In the genomic region with DNA sequence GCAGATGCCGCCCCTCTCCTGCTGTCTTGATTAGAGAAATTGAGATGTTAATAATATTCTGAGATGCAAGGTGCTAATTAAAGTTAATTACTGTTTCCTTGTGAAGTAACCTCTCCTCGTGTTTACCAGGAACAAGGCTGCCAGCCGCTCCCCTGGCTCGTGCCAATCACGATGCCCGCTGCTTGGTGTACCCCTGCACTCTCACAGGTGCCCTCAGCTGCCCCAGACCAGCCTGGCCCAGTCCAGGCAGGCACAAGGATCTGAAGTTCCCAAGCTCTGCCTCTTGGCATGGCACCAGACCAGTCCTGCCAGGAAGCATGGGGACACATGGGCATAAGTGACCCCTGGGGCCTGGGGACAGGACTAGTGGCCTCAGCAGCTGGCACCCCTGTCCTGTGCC, we compare ENCODE assay signal across 16 cellular contexts. TPM values are rescaled to one million over a fixed set of nuclear protein-coding genes. Genes with fewer than 3 reads are reported as not detected.
DNase-seq lines count a peak whose midpoint lies in the region; ATAC-seq, FAIRE-seq and TF ChIP-seq lines count a peak whose summit lies in the region.
"Had no signal": no experiment of that assay in that cellular context is flagged by ENCODE, and none has a peak within 500 bp of the region (broad histone marks: within the 10 kb centered on the region; RNA-seq: fewer than 3 reads in every experiment).

No MANE protein-coding gene starts in this region.

- peak overlapping the region; percentile 6 for H2BK12ac ChIP-seq in H9 (ENCODE audit: insufficient read length, low read depth, low read length)

- no peak overlapping the region for H2BK120ac ChIP-seq in H9 (ENCODE audit: low read depth, low read length, poor library complexity, severe bottlenecking)

- TF ChIP-seq CTCF in H9 (conservative IDR thresholded peaks at IDR 0.05) (no peak), RWPE1 (conservative IDR thresholded peaks at IDR 0.05; ENCODE audit: low read depth) (no peak)

- peak overlapping the region; percentile 8 for H4K91ac ChIP-seq in H9 (ENCODE audit: insufficient read length, low read depth, low read length)

- no peak overlapping the region for H3T11ph ChIP-seq in H9 (ENCODE audit: low read length)

- POLR2A ChIA-PET in RWPE1 (lab: Yijun Ruan, JAX; ENCODE audit: low non-redundant PET), result no interaction called here

- H3K9me3 ChIP-seq in H9 (ENCODE audit: control insufficient read depth, low read depth, low read length) (no peaks in the 10 kb centered on the region), small intestine (ENCODE audit: control insufficient read depth, low read depth) (no peaks in the 10 kb centered on the region)

- DNase-seq in H9 (no peak), RWPE1 (ENCODE audit: low spot score) (no peak), left colon (peak; percentile 67 to 89), small intestine (no peak), GF-D8 (lab: John Stamatoyannopoulos, UW) (no peak), erythroblast (lab: John Stamatoyannopoulos, UW) (no peak), HUDEP-2 (lab: John Stamatoyannopoulos, UW; ENCODE audit: unreplicated experiment in 76 of 76) (no peak)
- no peak for DNase-seq in stimulated activated naive CD8-positive, alpha-beta T cell treated with anti-CD3 and anti-CD28 coated beads, Interleukin-15, Interleukin-2, amounts not matched to agents 100 U/mL and 50 U/mL, for 24 hours
- DNase-seq: activated B cell treated with CpG ODN at 0.5 μM for 24 hours; central memory CD4-positive, alpha-beta T cell; GM23248; KBM-7; retina; stimulated activated CD4-positive, alpha-beta T cell treated with anti-CD3 and anti-CD28 coated beads, Interleukin-4, amount 100 ng/mL, for 1 hour had no signal

- CTCF ChIA-PET in RWPE1 (lab: Yijun Ruan, JAX), result interaction anchor here (1.1 to 1.9 kb wide), 2 partner anchors 140 to 150 kb away, joined by 3 to 4 read pairs; no protein-coding TSS in a partner anchor

- no peak overlapping the region for H3K9ac ChIP-seq in H9 (ENCODE audit: extremely low read depth, insufficient read length, low read length)
- H3K9ac ChIP-seq: GM23248 had no signal

- no peak overlapping the region for H2BK5ac ChIP-seq in H9 (ENCODE audit: insufficient read length, low read length)

- H3K23ac ChIP-seq in H9 (ENCODE audit: insufficient read length, low read depth, low read length), result no peak overlapping the region

- TF ChIP-seq POLR2A in erythroblast (IDR thresholded peaks at IDR 0.05; ENCODE audit: low read length), result no peak

- H3K4me3 ChIP-seq in small intestine (ENCODE audit: low read depth in 1 of 2, low read length in 2 of 2), result no peak overlapping the region
- H3K4me3 ChIP-seq: GM23248 had no signal

- H4K20me1 ChIP-seq in H9 (ENCODE audit: control insufficient read depth, insufficient read depth, insufficient read length), result no peaks in the 10 kb centered on the region

- peak; percentile 52 for ATAC-seq in left colon
- ATAC-seq in stimulated activated naive CD8-positive, alpha-beta T cell treated with anti-CD3 and anti-CD28 coated beads, Interleukin-15, Interleukin-2, amounts not matched to agents 100 U/mL and 50 U/mL, for 24 hours, result no peak

- H2AFZ ChIP-seq in H9 (ENCODE audit: low read length), result no peak overlapping the region
- H2AFZ ChIP-seq: GM23248 had no signal

- no peaks in the 10 kb centered on the region for H3K36me3 Mint-ChIP-seq in H9 (ENCODE audit: insufficient read depth in 1 of 3, low read depth in 3 of 3)
- H3K36me3 Mint-ChIP-seq: activated naive CD4-positive, alpha-beta T cell treated with anti-CD3 and anti-CD28 coated beads, Interleukin-2, amount 50 U/mL, for 24 hours; CD14-positive monocyte had no signal

- no peak overlapping the region for H3K56ac ChIP-seq in H9 (ENCODE audit: insufficient read length, low read depth, low read length)

- H3K4me1 ChIP-seq in H9 (ENCODE audit: insufficient read depth, low read length), result peaks cover 49% of the 10 kb centered on the region
- peaks cover 18 to 22% of the 10 kb centered on the region in 2 donors for H3K4me1 ChIP-seq in small intestine (ENCODE audit: control insufficient read depth in 2 of 2, insufficient read depth in 1 of 2, low read depth in 1 of 2, low read length in 1 of 2)

- no peak for FAIRE-seq in small intestine (lab: Jason Lieb, UNC)

- no peak overlapping the region for H4K5ac ChIP-seq in H9 (ENCODE audit: insufficient read length, low read depth, low read length)

- H3K4me3 Mint-ChIP-seq in H9, result no peak overlapping the region
- H3K4me3 Mint-ChIP-seq: activated B cell treated with CpG ODN at 0.5 μM for 24 hours; activated naive CD4-positive, alpha-beta T cell treated with anti-CD3 and anti-CD28 coated beads, Interleukin-2, amount 50 U/mL, for 24 hours; CD14-positive monocyte had no signal

- no peaks in the 10 kb centered on the region for H3K36me3 ChIP-seq in small intestine (ENCODE audit: control insufficient read depth in 2 of 2, insufficient read depth in 2 of 2, low read length in 2 of 2)

- H3K79me1 ChIP-seq in H9 (ENCODE audit: insufficient read depth, low read depth, low read length, poor library complexity, severe bottlenecking), result no peaks in the 10 kb centered on the region

- H3K4ac ChIP-seq in H9 (ENCODE audit: low read depth, low read length), result no peak overlapping the region

- H3K27ac ChIP-seq in H9 (ENCODE audit: insufficient read length, low read depth, low read length), result no peak overlapping the region
- H3K27ac ChIP-seq in RWPE1, result peak overlapping the region; percentile 60
- peak overlapping the region; percentile 88 to 90 for H3K27ac ChIP-seq in small intestine (ENCODE audit: low read depth in 1 of 2, low read length in 1 of 2)
- H3K27ac ChIP-seq: GM23248 had no signal

- no peaks in the 10 kb centered on the region for H3K23me2 ChIP-seq in H9 (ENCODE audit: insufficient read length, low read depth, low read length, poor library complexity, severe bottlenecking)

- no peaks in the 10 kb centered on the region for H3K79me2 ChIP-seq in H9 (ENCODE audit: insufficient read depth, low read length)

- H3K9me3 Mint-ChIP-seq in H9, result no peaks in the 10 kb centered on the region
- H3K9me3 Mint-ChIP-seq: activated B cell treated with CpG ODN at 0.5 μM for 24 hours; activated naive CD4-positive, alpha-beta T cell treated with anti-CD3 and anti-CD28 coated beads, Interleukin-2, amount 50 U/mL, for 24 hours; CD14-positive monocyte had no signal

- H3K4me1 Mint-ChIP-seq in H9, result peaks cover 92 to 98% of the 10 kb centered on the region in 2 experiments

- H3K27me3 ChIP-seq in H9 (ENCODE audit: insufficient read depth, low read length) (no peaks in the 10 kb centered on the region), small intestine (ENCODE audit: control insufficient read depth in 2 of 2, insufficient read depth in 2 of 2, low read length in 2 of 2) (no peaks in the 10 kb centered on the region)

- no peaks in the 10 kb centered on the region for H3K27me3 Mint-ChIP-seq in H9 (ENCODE audit: low read depth)
- H3K27me3 Mint-ChIP-seq: activated naive CD4-positive, alpha-beta T cell treated with anti-CD3 and anti-CD28 coated beads, Interleukin-2, amount 50 U/mL, for 24 hours had no signal

- H3K4me2 ChIP-seq in H9 (ENCODE audit: insufficient read depth, insufficient read length, low read length), result no peak overlapping the region

- H4K8ac ChIP-seq in H9 (replicated peaks; ENCODE audit: insufficient read length, low read depth, low read length), result no peak overlapping the region

- no peak overlapping the region for H2BK15ac ChIP-seq in H9 (ENCODE audit: low read depth, low read length)

- no peak overlapping the region for H2BK20ac ChIP-seq in H9 (ENCODE audit: low read depth, low read length, poor library complexity, severe bottlenecking)

- intact Hi-C loops in left colon (cut with DNase I, micrococcal nuclease), result no loop called here

- no peak overlapping the region for H2AK5ac ChIP-seq in H9 (ENCODE audit: insufficient read length, low read length)

- H3K27ac Mint-ChIP-seq in H9, result peak overlapping the region in 2 of 3 experiments; percentile 100; a peak in 4 of 7 replicates
- H3K27ac Mint-ChIP-seq: activated B cell treated with CpG ODN at 0.5 μM for 24 hours had no signal

- no peak overlapping the region for H3K18ac ChIP-seq in H9 (ENCODE audit: insufficient read length, low read depth, low read length)

- WGBS in H9 (ENCODE audit: extremely low coverage, insufficient read length, low lambda C conversion rate), result no CpG with 5 or more reads among the region's 6 CpGs
- 18 to 45% (median 36%) methylated on average over 6 of the region's 6 CpGs for WGBS in small intestine, 3 donors

- peak overlapping the region; percentile 16; the same call in 1 of the 2 replicates for H3K14ac ChIP-seq in H9 (ENCODE audit: insufficient read depth, low read length)

RNA-seq across cellular contexts. Expression of a gene that starts 36.4 kb away (rescaled TPM):
- 127 and 131 TPM in 2 replicates for total RNA-seq in H9 (2021)
- total RNA-seq in left colon, result 100 to 1,000 TPM; 133 to 147 TPM
- 10 to 100 TPM; 15.7 to 43.9 (median 15.9) TPM for polyA plus RNA-seq in small intestine
- total RNA-seq: activated B cell treated with CpG ODN at 0.5 μM for 24 hours had no signal
- polyA plus RNA-seq: CD14-positive monocyte had no signal

Comparison
In these comparisons a context has a peak if more than half of its experiments do, and no peak if none do; other contexts are left out.
1. DNase-seq: peak in left colon (2 of 2); none in H9 (single experiment), RWPE1 (single experiment), small intestine (single experiment), stimulated activated naive CD8-positive, alpha-beta T cell treated with anti-CD3 and anti-CD28 coated beads, Interleukin-15, Interleukin-2, amounts not matched to agents 100 U/mL and 50 U/mL, for 24 hours (single experiment), GF-D8 (single experiment), erythroblast (0 of 2) and HUDEP-2 (0 of 76).